Comparison of ENCODE assay signal across 8 cellular contexts in genomic region chr12:126747530-126748149, GRCh38.
DNase-seq lines count a peak whose midpoint lies in the region; ATAC-seq, FAIRE-seq and TF ChIP-seq lines count a peak whose summit lies in the region.

No MANE protein-coding gene starts in this region.

- no peak overlapping the region for H3K9ac ChIP-seq in liver (ENCODE audit: low read depth in 1 of 2, low read length in 2 of 2)

- WGBS in liver: 49% methylated on average over 11 of the region's 11 CpGs

- no peaks in the 10 kb centered on the region for H3K9me3 ChIP-seq in liver (ENCODE audit: control insufficient read depth in 4 of 4, low read length in 3 of 4)

- H3K36me3 ChIP-seq in bronchial epithelial cell (ENCODE audit: control insufficient read depth, insufficient read depth, low read length) (no peaks in the 10 kb centered on the region), liver (ENCODE audit: control insufficient read depth in 4 of 4, insufficient read depth in 3 of 4, low read depth in 1 of 4, low read length in 3 of 4) (no peaks in the 10 kb centered on the region)

- H3K27me3 ChIP-seq in bronchial epithelial cell (ENCODE audit: control insufficient read depth, insufficient read depth, low read length): no peaks in the 10 kb centered on the region
- peaks cover 0 to 4% (median 0%) of the 10 kb centered on the region in 4 donors for H3K27me3 ChIP-seq in liver (ENCODE audit: control insufficient read depth in 4 of 4, insufficient read depth in 4 of 4, low read length in 3 of 4)

- no peak for FAIRE-seq in bronchial epithelial cell (lab: Jason Lieb, UNC)

- TF ChIP-seq CTCF in bronchial epithelial cell (IDR thresholded peaks at IDR 0.05; ENCODE audit: insufficient read depth, low read length, severe bottlenecking) (peak; percentile 41), liver (IDR thresholded peaks at IDR 0.05; ENCODE audit: low read depth, low read length, missing input control) (peak; percentile 79)

- ATAC-seq in GM18517 (IDR thresholded peaks at IDR 0.05; ENCODE audit: unreplicated experiment): no peak

- H3K27ac ChIP-seq in liver (ENCODE audit: low read depth in 1 of 2, low read length in 2 of 2): no peak overlapping the region

- H3K4me1 ChIP-seq in liver (ENCODE audit: control insufficient read depth in 4 of 4, insufficient read depth in 4 of 4, low read length in 3 of 4): no peaks in the 10 kb centered on the region

- DNase-seq in NCI-H2196 treated with DMSO at 0.1 percent for 48 hours (lab: John Stamatoyannopoulos, UW; ENCODE audit: unreplicated experiment) (peak; percentile 6), NCI-H2196 (lab: John Stamatoyannopoulos, UW; ENCODE audit: unreplicated experiment) (no peak), HUDEP-2 (lab: John Stamatoyannopoulos, UW; ENCODE audit: unreplicated experiment in 76 of 76) (peak in 54 of 76 experiments; percentile 1 to 69 (median 22)), UCSD-AML1 (lab: John Stamatoyannopoulos, UW; ENCODE audit: unreplicated experiment) (peak; percentile 43), bronchial epithelial cell (ENCODE audit: low read depth) (no peak)
- DNase-seq in stimulated activated CD8-positive, alpha-beta memory T cell treated with anti-CD3 and anti-CD28 coated beads, Interleukin-7, amount 100 ng/mL, for 4 hours (ENCODE audit: low read depth in 2 of 2): peak; percentile 17 to 27

- peak; percentile 71 to 81 for TF ChIP-seq RAD21 in liver (IDR thresholded peaks at IDR 0.05)

- no peak overlapping the region for H3K4me3 ChIP-seq in bronchial epithelial cell (ENCODE audit: low read depth, low read length)
- no peak overlapping the region for H3K4me3 ChIP-seq in liver (ENCODE audit: low read depth in 1 of 3, low read length in 3 of 3)

TF ChIP-seq in liver, 16 proteins besides CTCF, POLR2A, EP300 and RAD21:
- no peak for TF ChIP-seq MAX (IDR thresholded peaks at IDR 0.05)
- TF ChIP-seq FOXA1 (IDR thresholded peaks at IDR 0.05): no peak
- no peak for TF ChIP-seq FOXA2 (IDR thresholded peaks at IDR 0.05)
- no peak for TF ChIP-seq REST (IDR thresholded peaks at IDR 0.05)
- TF ChIP-seq SP1 (IDR thresholded peaks at IDR 0.05): no peak
- no peak for TF ChIP-seq YY1 (IDR thresholded peaks at IDR 0.05)
- no peak for TF ChIP-seq ZBTB33 (IDR thresholded peaks at IDR 0.05)
- no peak for TF ChIP-seq JUND (IDR thresholded peaks at IDR 0.05)
- TF ChIP-seq TAF1 (conservative IDR thresholded peaks at IDR 0.05): no peak
- TF ChIP-seq RXRA (IDR thresholded peaks at IDR 0.05): no peak
- no peak for TF ChIP-seq EGR1 (IDR thresholded peaks at IDR 0.05; ENCODE audit: low read depth in 2 of 2)
- TF ChIP-seq GABPA (IDR thresholded peaks at IDR 0.05 in 1 of 2, conservative IDR thresholded peaks at IDR 0.05 in 1 of 2): no peak
- TF ChIP-seq ATF3 (IDR thresholded peaks at IDR 0.05): no peak
- no peak for TF ChIP-seq HNF4A (conservative IDR thresholded peaks at IDR 0.05)
- no peak for TF ChIP-seq NR2F2 (IDR thresholded peaks at IDR 0.05)
- no peak for TF ChIP-seq HNF4G (IDR thresholded peaks at IDR 0.05)

Comparison
In these comparisons a context has a peak if more than half of its experiments do, and no peak if none do; other contexts are left out.
1. DNase-seq: peak in NCI-H2196 treated with DMSO at 0.1 percent for 48 hours (single experiment), HUDEP-2 (54 of 76), UCSD-AML1 (single experiment) and stimulated activated CD8-positive, alpha-beta memory T cell treated with anti-CD3 and anti-CD28 coated beads, Interleukin-7, amount 100 ng/mL, for 4 hours (2 of 2); none in NCI-H2196 (single experiment) and bronchial epithelial cell (single experiment).